In the genomic region with DNA sequence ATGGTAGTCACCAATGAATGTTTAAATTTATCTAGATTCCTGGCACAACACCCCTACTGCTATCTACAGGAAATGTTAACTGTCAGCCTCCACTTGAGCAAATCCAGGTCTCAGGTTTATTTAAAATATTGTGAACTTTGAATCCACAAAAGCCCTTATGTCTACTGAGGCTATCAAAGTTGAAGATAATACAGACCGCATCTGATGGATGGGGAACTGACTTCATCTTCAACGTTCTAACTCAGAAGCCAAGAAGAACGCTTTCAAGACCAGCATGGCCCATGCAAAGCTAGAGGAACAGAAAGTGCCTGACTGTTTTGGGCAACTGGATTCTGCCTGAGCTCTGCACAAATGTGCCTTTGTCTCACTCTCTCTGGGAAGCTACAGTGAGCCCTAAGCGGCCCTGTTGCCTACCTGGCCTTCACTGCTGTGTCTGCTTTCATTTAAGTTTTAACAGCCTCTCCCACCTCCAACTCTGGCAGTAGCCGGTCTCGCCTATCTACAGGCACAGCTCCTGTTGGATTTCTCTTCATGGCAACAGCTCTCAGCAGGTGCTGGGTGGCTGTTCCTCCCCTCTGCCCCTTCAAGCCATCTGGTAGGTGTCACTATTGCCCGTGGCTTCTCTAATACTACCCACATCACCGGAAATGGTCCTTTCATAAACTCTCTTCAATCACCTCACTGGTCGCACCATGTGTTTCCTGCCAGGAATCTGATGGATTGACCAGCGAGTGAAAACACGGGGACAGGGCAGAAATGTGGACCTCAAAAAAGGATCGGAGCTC, we compare ENCODE assay signal across 1 cellular context.
TF ChIP-seq lines count a peak whose summit lies in the region.

No MANE protein-coding gene starts in this region.

TF ChIP-seq in SK-N-SH, 30 proteins besides CTCF, POLR2A, EP300 and RAD21 (continued from another document):
- TF ChIP-seq GATA2 (CRISPR knock-in tag; IDR thresholded peaks at IDR 0.05) (no peak), SMC3 (IDR thresholded peaks at IDR 0.05; ENCODE audit: low read depth, low read length) (no peak)
